ENCODE assay signal across 8 cellular contexts in genomic region chr2:36354816-36355156, GRCh38. TPM values are rescaled to one million over a fixed set of nuclear protein-coding genes. Genes with fewer than 3 reads are reported as not detected.
DNase-seq lines count a peak whose midpoint lies in the region; TF ChIP-seq lines count a peak whose summit lies in the region.

No MANE protein-coding gene starts in this region.

- H3K9ac ChIP-seq in skeletal muscle satellite cell (ENCODE audit: low read depth, low read length) (peak overlapping the region; percentile 92), Karpas-422 (ENCODE audit: low read length) (no peak overlapping the region)

- peaks cover 54% of the 10 kb centered on the region for H3K27me3 Mint-ChIP-seq in activated T-helper 1 cell treated with anti-CD3 and anti-CD28 coated beads, Interleukin-12 subunit alpha, Interleukin-12 subunit beta, Interleukin-2, Interleukin-4 antibody, amounts not matched to agents 30 ng/mL and 10 ng/mL and 1 ng/mL, durations not matched to agents 14 hours and 24 hours and 36 hours (ENCODE audit: insufficient read depth)

- no peaks in the 10 kb centered on the region for H3K36me3 ChIP-seq in H7 (replicated peaks; ENCODE audit: control insufficient read depth, insufficient read depth, low read length)
- no peaks in the 10 kb centered on the region for H3K36me3 ChIP-seq in hepatocyte (replicated peaks; ENCODE audit: insufficient read depth, low read depth)
- peaks cover 11% of the 10 kb centered on the region for H3K36me3 ChIP-seq in skeletal muscle satellite cell (ENCODE audit: insufficient read depth, low read length)
- H3K36me3 ChIP-seq in Karpas-422 (ENCODE audit: insufficient read depth, low read length): no peaks in the 10 kb centered on the region

- H3K79me2 ChIP-seq in hepatocyte: peaks cover 30% of the 10 kb centered on the region
- H3K79me2 ChIP-seq in Karpas-422 (ENCODE audit: low read length): no peaks in the 10 kb centered on the region

- H3K4me2 ChIP-seq in hepatocyte (peak overlapping the region; percentile 85), skeletal muscle satellite cell (ENCODE audit: low read length) (peak overlapping the region; percentile 80), Karpas-422 (ENCODE audit: low read depth, low read length, poor library complexity, severe bottlenecking) (no peak overlapping the region)

- H3K4me3 ChIP-seq in H7 (ENCODE audit: insufficient read depth, low read depth, low read length): peak overlapping the region; percentile 63
- H3K4me3 ChIP-seq in hepatocyte: peak overlapping the region; percentile 94
- H3K4me3 ChIP-seq in skeletal muscle satellite cell (ENCODE audit: low read length): peak overlapping the region; percentile 87
- H3K4me3 ChIP-seq in Karpas-422 (ENCODE audit: low read length): no peak overlapping the region

- H3K27ac Mint-ChIP-seq in activated T-helper 1 cell treated with anti-CD3 and anti-CD28 coated beads, Interleukin-12 subunit alpha, Interleukin-12 subunit beta, Interleukin-2, Interleukin-4 antibody, amounts not matched to agents 30 ng/mL and 10 ng/mL and 1 ng/mL, durations not matched to agents 14 hours and 24 hours and 36 hours: peak overlapping the region; percentile 57

- H3K9me2 ChIP-seq in hepatocyte (replicated peaks; ENCODE audit: insufficient read depth) (no peaks in the 10 kb centered on the region), Karpas-422 (replicated peaks; ENCODE audit: insufficient read depth, low read length) (no peaks in the 10 kb centered on the region)

- intact Hi-C loops in activated T-helper 1 cell treated with anti-CD3 and anti-CD28 coated beads, Interleukin-12 subunit alpha, Interleukin-12 subunit beta, Interleukin-2, Interleukin-4 antibody, amounts not matched to agents 30 ng/mL and 10 ng/mL and 1 ng/mL, durations not matched to agents 14 hours and 24 hours and 36 hours (cut with micrococcal nuclease): loop anchor here (2.0 to 5.0 kb wide), 3 partner anchors 48 to 472 kb away; no protein-coding TSS in a partner anchor

- H3K4me1 ChIP-seq in hepatocyte (ENCODE audit: insufficient read depth) (peaks cover 9% of the 10 kb centered on the region), skeletal muscle satellite cell (ENCODE audit: control insufficient read depth, insufficient read depth, low read length) (peaks cover 33% of the 10 kb centered on the region), Karpas-422 (ENCODE audit: low read length) (no peaks in the 10 kb centered on the region)

- H4K20me1 ChIP-seq in hepatocyte (ENCODE audit: insufficient read depth, poor library complexity, severe bottlenecking) (peaks cover 1% of the 10 kb centered on the region), Karpas-422 (ENCODE audit: insufficient read depth, low read depth, low read length) (no peaks in the 10 kb centered on the region)

- peak overlapping the region; percentile 80 for H3K4me3 Mint-ChIP-seq in activated T-helper 1 cell treated with anti-CD3 and anti-CD28 coated beads, Interleukin-12 subunit alpha, Interleukin-12 subunit beta, Interleukin-2, Interleukin-4 antibody, amounts not matched to agents 30 ng/mL and 10 ng/mL and 1 ng/mL, durations not matched to agents 14 hours and 24 hours and 36 hours

- no peaks in the 10 kb centered on the region for H3K27me3 ChIP-seq in H7 (ENCODE audit: control insufficient read depth, insufficient read depth, low read length)
- H3K27me3 ChIP-seq in hepatocyte: no peaks in the 10 kb centered on the region
- no peaks in the 10 kb centered on the region for H3K27me3 ChIP-seq in skeletal muscle satellite cell (ENCODE audit: control insufficient read depth, insufficient read depth, low read length)
- no peaks in the 10 kb centered on the region for H3K27me3 ChIP-seq in Karpas-422 (ENCODE audit: low read length)

- H2AFZ ChIP-seq in hepatocyte (peak overlapping the region; percentile 80), Karpas-422 (ENCODE audit: low read length) (no peak overlapping the region)

- DNase-seq in H7: no peak
- no peak for DNase-seq in activated T-helper 1 cell treated with anti-CD3 and anti-CD28 coated beads, Interleukin-12 subunit alpha, Interleukin-12 subunit beta, Interleukin-2, Interleukin-4 antibody, amounts not matched to agents 30 ng/mL and 10 ng/mL and 1 ng/mL, durations not matched to agents 14 hours and 24 hours and 36 hours (ENCODE audit: low spot score)
- DNase-seq in hepatocyte (ENCODE audit: low spot score): no peak
- no peak for DNase-seq in Karpas-422
- DNase-seq in NCI-H1436 (lab: John Stamatoyannopoulos, UW): no peak
- DNase-seq in NOMO-1 treated with DMSO at 0.1 percent for 48 hours (lab: John Stamatoyannopoulos, UW; ENCODE audit: unreplicated experiment): no peak
- no peak for DNase-seq in NCI-H1417 (lab: John Stamatoyannopoulos, UW)

- no peaks in the 10 kb centered on the region for H3K9me3 ChIP-seq in hepatocyte (ENCODE audit: low read depth)
- no peaks in the 10 kb centered on the region for H3K9me3 ChIP-seq in skeletal muscle satellite cell (replicated peaks; ENCODE audit: low read length)
- no peaks in the 10 kb centered on the region for H3K9me3 ChIP-seq in Karpas-422 (ENCODE audit: low read length)

- whole genome bisulfite sequencing in hepatocyte (ENCODE audit: low lambda C conversion rate, missing lambda C conversion rate): 22% methylated on average over 12 of the region's 12 CpGs

- no peak for TF ChIP-seq CTCF in hepatocyte (IDR thresholded peaks at IDR 0.05; ENCODE audit: poor library complexity)

- H3K27ac ChIP-seq in hepatocyte (peak overlapping the region; percentile 69), Karpas-422 (ENCODE audit: low read length) (no peak overlapping the region)

- no peaks in the 10 kb centered on the region for H3K9me3 Mint-ChIP-seq in activated T-helper 1 cell treated with anti-CD3 and anti-CD28 coated beads, Interleukin-12 subunit alpha, Interleukin-12 subunit beta, Interleukin-2, Interleukin-4 antibody, amounts not matched to agents 30 ng/mL and 10 ng/mL and 1 ng/mL, durations not matched to agents 14 hours and 24 hours and 36 hours

- H3K36me3 Mint-ChIP-seq in activated T-helper 1 cell treated with anti-CD3 and anti-CD28 coated beads, Interleukin-12 subunit alpha, Interleukin-12 subunit beta, Interleukin-2, Interleukin-4 antibody, amounts not matched to agents 30 ng/mL and 10 ng/mL and 1 ng/mL, durations not matched to agents 14 hours and 24 hours and 36 hours (ENCODE audit: low read depth): no peaks in the 10 kb centered on the region

- peaks cover 44% of the 10 kb centered on the region for H3K4me1 Mint-ChIP-seq in activated T-helper 1 cell treated with anti-CD3 and anti-CD28 coated beads, Interleukin-12 subunit alpha, Interleukin-12 subunit beta, Interleukin-2, Interleukin-4 antibody, amounts not matched to agents 30 ng/mL and 10 ng/mL and 1 ng/mL, durations not matched to agents 14 hours and 24 hours and 36 hours (ENCODE audit: low read depth)

RNA-seq across cellular contexts. Expression of gene CRIM1, which starts 0.8 kb away (rescaled TPM):
- total RNA-seq in H7 (2014; rRNA removed; shearing (Covaris generic)): 19.0 and 21.4 TPM in 2 replicates
- total RNA-seq in activated T-helper 1 cell treated with anti-CD3 and anti-CD28 coated beads, Interleukin-12 subunit alpha, Interleukin-12 subunit beta, Interleukin-2, Interleukin-4 antibody, amounts not matched to agents 30 ng/mL and 10 ng/mL and 1 ng/mL, durations not matched to agents 14 hours and 24 hours and 36 hours: 15.3 and 17.6 TPM in 2 replicates
- total RNA-seq in hepatocyte: 40.8 and 49.0 TPM in 2 replicates
- 19.1 and 23.0 TPM in 2 replicates for polyA plus RNA-seq in hepatocyte
- 101 and 124 TPM in 2 replicates for total RNA-seq in skeletal muscle satellite cell (2012; rRNA removed)
- not detected in 2 replicates for total RNA-seq in Karpas-422 (2014; rRNA removed; shearing (Covaris generic); ENCODE audit: low replicate concordance)

Comparison
In these comparisons a context has a peak if more than half of its experiments do, and no peak if none do; other contexts are left out.
1. RNA of gene CRIM1, which starts 0.8 kb away (total RNA-seq): 40.8 to 49.0 TPM in hepatocyte, 19.0 to 21.4 TPM in H7 and 15.3 to 17.6 TPM in activated T-helper 1 cell treated with anti-CD3 and anti-CD28 coated beads, Interleukin-12 subunit alpha, Interleukin-12 subunit beta, Interleukin-2, Interleukin-4 antibody, amounts not matched to agents 30 ng/mL and 10 ng/mL and 1 ng/mL, durations not matched to agents 14 hours and 24 hours and 36 hours; not detected in Karpas-422; every median in the first group is over 10 times any median in the second.